Comparison of ENCODE assay signal across 1 cellular context in the genomic region with DNA sequence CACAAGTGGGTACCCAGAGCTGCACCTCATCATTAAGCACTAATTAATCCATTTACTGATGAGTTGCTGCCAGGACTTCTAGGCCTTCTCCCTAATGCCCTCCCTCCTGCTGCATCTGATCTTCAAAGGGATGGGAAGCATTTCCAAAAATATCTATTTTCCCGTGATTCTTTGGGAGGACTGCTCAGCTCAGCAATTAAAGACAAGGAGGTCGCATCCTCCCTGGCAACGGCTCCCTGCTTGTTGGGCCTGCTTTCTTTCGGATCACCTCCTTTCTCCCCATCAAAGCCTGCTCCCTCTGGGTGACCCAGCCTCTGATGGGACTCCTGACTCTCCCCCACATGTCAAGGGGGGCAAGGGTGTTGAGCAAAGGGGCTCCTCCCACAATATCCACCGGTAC.
TF ChIP-seq lines count a peak whose summit lies in the region.

No MANE protein-coding gene starts in this region.

TF ChIP-seq in H1, 55 proteins besides CTCF, POLR2A, EP300 and RAD21:
- TF ChIP-seq MAFK (IDR thresholded peaks at IDR 0.05; ENCODE audit: low read depth, low read length) (no peak), TBP (IDR thresholded peaks at IDR 0.05; ENCODE audit: low read depth, low read length) (no peak), EGR1 (IDR thresholded peaks at IDR 0.05; ENCODE audit: borderline replicate concordance, low read depth, low read length) (no peak), TCF12 (IDR thresholded peaks at IDR 0.05; ENCODE audit: low read depth, low read length) (no peak), HDAC6 (IDR thresholded peaks at IDR 0.05; ENCODE audit: low read depth, low read length) (no peak), EZH2 (IDR thresholded peaks at IDR 0.05; ENCODE audit: low read depth, low read length, severe bottlenecking) (no peak)
TF ChIP-seq in H1: peak in this region for 0.
